In genomic region chr16:85374571-85374872, GRCh38 we compare ENCODE assay signal across 1 cellular context.
TF ChIP-seq lines count a peak whose summit lies in the region.

No MANE protein-coding gene starts in this region.

TF ChIP-seq in WTC11, 78 proteins besides CTCF, POLR2A, EP300 and RAD21 (continued from another document):
- no peak for TF ChIP-seq TP53 (CRISPR knock-in tag; IDR thresholded peaks at IDR 0.05)
- TF ChIP-seq NFE2L1 (CRISPR knock-in tag; IDR thresholded peaks at IDR 0.05), result no peak
- TF ChIP-seq ZMAT4 (CRISPR knock-in tag; IDR thresholded peaks at IDR 0.05), result no peak
- no peak for TF ChIP-seq ZNF263 (CRISPR knock-in tag; IDR thresholded peaks at IDR 0.05; ENCODE audit: low read depth)
- TF ChIP-seq ZNF396 (CRISPR knock-in tag; IDR thresholded peaks at IDR 0.05; ENCODE audit: borderline replicate concordance), result no peak
- no peak for TF ChIP-seq STAT6 (CRISPR knock-in tag; conservative IDR thresholded peaks at IDR 0.05; ENCODE audit: low read depth)
